ENCODE assay signal across 8 cellular contexts in genomic region chr16:71499775-71500364, GRCh38.
DNase-seq lines count a peak whose midpoint lies in the region; ATAC-seq and TF ChIP-seq lines count a peak whose summit lies in the region.

No MANE protein-coding gene starts in this region.

- TF ChIP-seq CTCF in tibial artery (IDR thresholded peaks at IDR 0.05), result peak; percentile 64 to 65

- H3K4me3 ChIP-seq in tibial artery, result no peak overlapping the region

- H3K36me3 ChIP-seq in tibial artery, result no peaks in the 10 kb centered on the region

- intact Hi-C loops in tibial artery (cut with DNase I; ENCODE audit: low total_unique reads), result loop anchor here (2.0 kb wide), 1 partner anchor 85 kb away; no protein-coding TSS in a partner anchor

- ATAC-seq in GM21619 (IDR thresholded peaks at IDR 0.05; ENCODE audit: unreplicated experiment) (peak; percentile 72), HG03280 (IDR thresholded peaks at IDR 0.05; ENCODE audit: unreplicated experiment) (no peak)

- no peaks in the 10 kb centered on the region for H3K9me3 ChIP-seq in tibial artery

- H3K27me3 ChIP-seq in tibial artery, result peaks cover 0 to 16% of the 10 kb centered on the region in 2 donors

- peak; percentile 3 for DNase-seq in COR-L47 (lab: John Stamatoyannopoulos, UW)
- DNase-seq in NCI-H2171 treated with DMSO at 0.1 percent for 48 hours (lab: John Stamatoyannopoulos, UW), result peak; percentile 77
- peak; percentile 33 for DNase-seq in activated CD4-positive, CD25-positive, alpha-beta regulatory T cell treated with anti-CD3 and anti-CD28 coated beads, Interleukin-2, amount 50 U/mL, for 72 hours
- DNase-seq in effector CD4-positive, alpha-beta T cell, result peak; percentile 43
- peak; percentile 53 for DNase-seq in midbrain (lab: John Stamatoyannopoulos, UW)
- no peak for DNase-seq in tibial artery

- no peaks in the 10 kb centered on the region for H3K4me1 ChIP-seq in tibial artery

- H3K27ac ChIP-seq in tibial artery, result no peak overlapping the region

Comparison
In these comparisons a context has a peak if more than half of its experiments do, and no peak if none do; other contexts are left out.
1. DNase-seq: peak in COR-L47 (single experiment), NCI-H2171 treated with DMSO at 0.1 percent for 48 hours (single experiment), activated CD4-positive, CD25-positive, alpha-beta regulatory T cell treated with anti-CD3 and anti-CD28 coated beads, Interleukin-2, amount 50 U/mL, for 72 hours (single experiment), effector CD4-positive, alpha-beta T cell (single experiment) and midbrain (single experiment); none in tibial artery (0 of 2).